8 cellular contexts compared by ENCODE assay signal in genomic region chr2:105398522-105399206, GRCh38. TPM values are rescaled to one million over a fixed set of nuclear protein-coding genes. Genes with fewer than 3 reads are reported as not detected.
A peak's percentile ranks its signal among the peaks of the same experiment; 100 is the strongest.
DNase-seq lines count a peak whose midpoint lies in the region; ATAC-seq and TF ChIP-seq lines count a peak whose summit lies in the region.

A gene with protein sequence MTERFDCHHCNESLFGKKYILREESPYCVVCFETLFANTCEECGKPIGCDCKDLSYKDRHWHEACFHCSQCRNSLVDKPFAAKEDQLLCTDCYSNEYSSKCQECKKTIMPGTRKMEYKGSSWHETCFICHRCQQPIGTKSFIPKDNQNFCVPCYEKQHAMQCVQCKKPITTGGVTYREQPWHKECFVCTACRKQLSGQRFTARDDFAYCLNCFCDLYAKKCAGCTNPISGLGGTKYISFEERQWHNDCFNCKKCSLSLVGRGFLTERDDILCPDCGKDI (minus strand): TSS chr2:105399051. CDS start chr2:105386516, 12,535 bp downstream.

- no peaks in the 10 kb centered on the region for H3K9me2 ChIP-seq in neural cell (ENCODE audit: insufficient read depth, low read length)

- H3K4me3 Mint-ChIP-seq in activated T-helper 2 cell treated with anti-CD3 and anti-CD28 coated beads, Interferon-gamma antibody, Interleukin-2, Interleukin-4, amounts not matched to agents 10 μg/mL and 5 μg/mL and 100 μg/mL, durations not matched to agents 14 hours and 24 hours and 36 hours (ENCODE audit: low read depth): peak within 1 kb of the TSS; percentile 82

- H3K36me3 Mint-ChIP-seq in activated T-helper 2 cell treated with anti-CD3 and anti-CD28 coated beads, Interferon-gamma antibody, Interleukin-2, Interleukin-4, amounts not matched to agents 10 μg/mL and 5 μg/mL and 100 μg/mL, durations not matched to agents 14 hours and 24 hours and 36 hours (ENCODE audit: low read depth): no peaks in the 10 kb centered on the region

- H3F3A ChIP-seq in neural cell (ENCODE audit: insufficient read depth, low read length, poor library complexity, severe bottlenecking): no peaks in the 10 kb centered on the region

- H3K4me1 Mint-ChIP-seq in activated T-helper 2 cell treated with anti-CD3 and anti-CD28 coated beads, Interferon-gamma antibody, Interleukin-2, Interleukin-4, amounts not matched to agents 10 μg/mL and 5 μg/mL and 100 μg/mL, durations not matched to agents 14 hours and 24 hours and 36 hours (ENCODE audit: low read depth): peaks cover 10% of the 10 kb centered on the region

- H2AFZ ChIP-seq in neural cell (ENCODE audit: low read depth, low read length): peak within 1 kb of the TSS; percentile 8

- TF ChIP-seq RAD21 in neural cell (conservative IDR thresholded peaks at IDR 0.05): peak; percentile 9

- peak; percentile 33 for TF ChIP-seq EP300 in neural cell (conservative IDR thresholded peaks at IDR 0.05; ENCODE audit: poor library complexity, severe bottlenecking)

- H3K4me3 ChIP-seq in fibroblast of the aortic adventitia (ENCODE audit: low read depth, low read length): peak within 1 kb of the TSS; percentile 99
- H3K4me3 ChIP-seq in neural cell (ENCODE audit: low read length): peak within 1 kb of the TSS; percentile 68
- peak within 1 kb of the TSS; percentile 67 to 96 for H3K4me3 ChIP-seq in stomach smooth muscle (ENCODE audit: low read length in 2 of 2)

- H3K9ac ChIP-seq in neural cell (ENCODE audit: low read length) (peak within 1 kb of the TSS; percentile 73), stomach smooth muscle (ENCODE audit: low read length in 2 of 2) (peak within 1 kb of the TSS; percentile 97 to 98)

- H3K27ac Mint-ChIP-seq in activated T-helper 2 cell treated with anti-CD3 and anti-CD28 coated beads, Interferon-gamma antibody, Interleukin-2, Interleukin-4, amounts not matched to agents 10 μg/mL and 5 μg/mL and 100 μg/mL, durations not matched to agents 14 hours and 24 hours and 36 hours: peak within 1 kb of the TSS; percentile 61

- no peaks in the 10 kb centered on the region for H3K36me3 ChIP-seq in neural cell (ENCODE audit: insufficient read depth, low read length)
- peaks cover 2 to 5% of the 10 kb centered on the region in 2 donors for H3K36me3 ChIP-seq in stomach smooth muscle (ENCODE audit: control insufficient read depth in 2 of 2, insufficient read depth in 2 of 2, low read length in 2 of 2)

- H3K9me3 ChIP-seq in neural cell (ENCODE audit: low read length): no peaks in the 10 kb centered on the region
- no peaks in the 10 kb centered on the region for H3K9me3 ChIP-seq in stomach smooth muscle (ENCODE audit: control insufficient read depth in 2 of 2, low read length in 2 of 2)

- H4K20me1 ChIP-seq in neural cell (ENCODE audit: insufficient read depth): no peaks in the 10 kb centered on the region

- H3K27me3 Mint-ChIP-seq in activated T-helper 2 cell treated with anti-CD3 and anti-CD28 coated beads, Interferon-gamma antibody, Interleukin-2, Interleukin-4, amounts not matched to agents 10 μg/mL and 5 μg/mL and 100 μg/mL, durations not matched to agents 14 hours and 24 hours and 36 hours (ENCODE audit: low read depth): peaks cover 29% of the 10 kb centered on the region

- peak; percentile 31 for TF ChIP-seq CTCF in fibroblast of the aortic adventitia (IDR thresholded peaks at IDR 0.05; ENCODE audit: insufficient read depth, low read length)
- TF ChIP-seq CTCF in neural cell (IDR thresholded peaks at IDR 0.05; ENCODE audit: poor library complexity, severe bottlenecking): peak; percentile 69

- peaks cover 24% of the 10 kb centered on the region for H3K4me1 ChIP-seq in stomach smooth muscle (ENCODE audit: control insufficient read depth, insufficient read depth, low read length)

- H3K9me3 Mint-ChIP-seq in activated T-helper 2 cell treated with anti-CD3 and anti-CD28 coated beads, Interferon-gamma antibody, Interleukin-2, Interleukin-4, amounts not matched to agents 10 μg/mL and 5 μg/mL and 100 μg/mL, durations not matched to agents 14 hours and 24 hours and 36 hours: no peaks in the 10 kb centered on the region

- H3K4me2 ChIP-seq in neural cell (ENCODE audit: low read length): peak within 1 kb of the TSS; percentile 23

- peak; percentile 48 for DNase-seq in COLO829 (ENCODE audit: low spot score)
- DNase-seq in RKO (ENCODE audit: low spot score): peak; percentile 89
- DNase-seq in activated T-helper 2 cell treated with anti-CD3 and anti-CD28 coated beads, Interferon-gamma antibody, Interleukin-2, Interleukin-4, amounts not matched to agents 10 μg/mL and 5 μg/mL and 100 μg/mL, durations not matched to agents 14 hours and 24 hours and 36 hours (ENCODE audit: low spot score): peak; percentile 69
- peak; percentile 82 for DNase-seq in fibroblast of the aortic adventitia (ENCODE audit: low read depth)

- peak within 1 kb of the TSS; percentile 14 for H3K27ac ChIP-seq in neural cell (ENCODE audit: low read length)
- peak within 1 kb of the TSS; percentile 93 for H3K27ac ChIP-seq in stomach smooth muscle (ENCODE audit: low read length)

- H3K27me3 ChIP-seq in neural cell (ENCODE audit: insufficient read depth, low read depth, low read length): peaks cover 23% of the 10 kb centered on the region
- peaks cover 0 to 2% of the 10 kb centered on the region in 2 donors for H3K27me3 ChIP-seq in stomach smooth muscle (ENCODE audit: control insufficient read depth in 1 of 2, insufficient read depth in 2 of 2, low read length in 2 of 2)

- intact Hi-C loops in activated T-helper 2 cell treated with anti-CD3 and anti-CD28 coated beads, Interferon-gamma antibody, Interleukin-2, Interleukin-4, amounts not matched to agents 10 μg/mL and 5 μg/mL and 100 μg/mL, durations not matched to agents 14 hours and 24 hours and 36 hours (cut with micrococcal nuclease): loop anchor here (2.0 kb wide), 1 partner anchor 62 kb away; the partner anchor contains the start of gene C2orf49

- H3K79me2 ChIP-seq in neural cell (replicated peaks; ENCODE audit: insufficient read depth, low read length): no peaks in the 10 kb centered on the region

- ATAC-seq in GM19452 (IDR thresholded peaks at IDR 0.05; ENCODE audit: unreplicated experiment) (peak; percentile 99), HG03558 (IDR thresholded peaks at IDR 0.05; ENCODE audit: extremely low read depth, unreplicated experiment) (peak; percentile 94)

TF ChIP-seq in neural cell, 6 proteins besides CTCF, POLR2A, EP300 and RAD21:
- TF ChIP-seq POLR2AphosphoS5 (IDR thresholded peaks at IDR 0.05) (peak; percentile 29), SMC3 (conservative IDR thresholded peaks at IDR 0.05; ENCODE audit: poor library complexity) (no peak)

RNA-seq across cellular contexts. Expression of the gene that starts here (rescaled TPM):
- total RNA-seq in activated T-helper 2 cell treated with anti-CD3 and anti-CD28 coated beads, Interferon-gamma antibody, Interleukin-2, Interleukin-4, amounts not matched to agents 10 μg/mL and 5 μg/mL and 100 μg/mL, durations not matched to agents 14 hours and 24 hours and 36 hours: 5.3 and 5.6 TPM in 2 replicates
- total RNA-seq in fibroblast of the aortic adventitia (ENCODE audit: low replicate concordance): 92.4 and 267 TPM in 2 replicates
- 1.0 and 3.5 TPM in 2 replicates for polyA plus RNA-seq in neural cell
- polyA minus RNA-seq in neural cell: 1.5 and 2.3 TPM in 2 replicates

Comparison
In these comparisons a context has a peak if more than half of its experiments do, and no peak if none do; other contexts are left out.
1. Peak in every context shown above with its lines: DNase-seq, ATAC-seq, H3K4me3 ChIP-seq and H3K27ac ChIP-seq.
2. RNA of the gene that starts here (total RNA-seq): 92.4 to 267 TPM in fibroblast of the aortic adventitia; 5.3 to 5.6 TPM in activated T-helper 2 cell treated with anti-CD3 and anti-CD28 coated beads, Interferon-gamma antibody, Interleukin-2, Interleukin-4, amounts not matched to agents 10 μg/mL and 5 μg/mL and 100 μg/mL, durations not matched to agents 14 hours and 24 hours and 36 hours; every median in the first group is over 10 times any median in the second.